In genomic region chr17:73198201-73198929, GRCh38 we compare ENCODE assay signal across 1 cellular context.
TF ChIP-seq lines count a peak whose summit lies in the region.

No MANE protein-coding gene starts in this region.

TF ChIP-seq in K562, 482 proteins besides CTCF, POLR2A, EP300 and RAD21 (continued from another document):
- no peak for TF ChIP-seq ZNF583 (CRISPR knock-in tag; IDR thresholded peaks at IDR 0.05)
- no peak for TF ChIP-seq ELF4 (CRISPR knock-in tag; IDR thresholded peaks at IDR 0.05)
- no peak for TF ChIP-seq ZFP91 (CRISPR knock-in tag; IDR thresholded peaks at IDR 0.05)
- no peak for TF ChIP-seq CSDE1 (IDR thresholded peaks at IDR 0.05)
- no peak for TF ChIP-seq RBFOX2 (IDR thresholded peaks at IDR 0.05; ENCODE audit: low read depth, low read length)
